Comparison of ENCODE assay signal across 32 cellular contexts in the genomic region with DNA sequence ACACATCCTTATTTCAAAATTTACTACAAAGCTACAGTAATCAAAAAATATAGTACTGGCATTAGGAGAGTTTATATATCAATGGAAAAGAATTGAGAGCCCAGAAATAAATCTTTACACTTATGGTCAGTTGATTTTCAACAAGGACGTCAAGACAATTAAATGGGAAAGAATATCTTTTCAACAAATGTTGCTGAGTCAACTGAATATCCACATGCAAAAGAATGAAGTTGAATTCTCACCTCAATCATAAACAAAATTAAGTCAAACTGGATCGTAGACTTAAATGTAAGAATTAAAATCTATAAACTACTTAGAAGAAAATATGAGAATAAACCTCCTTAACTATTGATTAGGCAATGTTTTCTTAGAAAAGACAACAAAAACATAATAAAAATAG.
DNase-seq lines count a peak whose midpoint lies in the region; ATAC-seq, FAIRE-seq and TF ChIP-seq lines count a peak whose summit lies in the region.
"Had no signal": no experiment of that assay in that cellular context is flagged by ENCODE, and none has a peak within 500 bp of the region (broad histone marks: within the 10 kb centered on the region; RNA-seq: fewer than 3 reads in every experiment).

No MANE protein-coding gene starts in this region.

- H3F3A ChIP-seq in MM.1S (ENCODE audit: insufficient read depth, low read length), result peaks cover 10% of the 10 kb centered on the region

- H2BK15ac ChIP-seq in IMR-90 (ENCODE audit: low read depth, low read length), result no peak overlapping the region

- TF ChIP-seq RAD21 in HepG2 (CRISPR knock-in tag; IDR thresholded peaks at IDR 0.05), result no peak
- no peak for TF ChIP-seq RAD21 in IMR-90 (IDR thresholded peaks at IDR 0.05; ENCODE audit: low read length)
- no peak for TF ChIP-seq RAD21 in K562 (CRISPR knock-in tag; conservative IDR thresholded peaks at IDR 0.05 in 1 of 2, IDR thresholded peaks at IDR 0.05 in 1 of 2)

- H2AFZ ChIP-seq in HepG2 (ENCODE audit: low read length) (no peak overlapping the region), IMR-90 (replicated peaks; ENCODE audit: low read length, poor library complexity) (no peak overlapping the region), K562 (ENCODE audit: low read depth, low read length) (no peak overlapping the region), MM.1S (ENCODE audit: low read length) (no peak overlapping the region)

- H3K9me1 ChIP-seq in IMR-90 (ENCODE audit: insufficient read depth, low read length) (no peaks in the 10 kb centered on the region; the same call in 1 of the 2 replicates), K562 (ENCODE audit: control insufficient read depth, insufficient read depth, low read length) (no peaks in the 10 kb centered on the region)

- H4K5ac ChIP-seq in IMR-90 (ENCODE audit: low read depth, low read length), result no peak overlapping the region

- H3K23ac ChIP-seq in IMR-90 (ENCODE audit: low read depth, low read length), result no peak overlapping the region

- no peak for TF ChIP-seq POLR2A in HepG2 (IDR thresholded peaks at IDR 0.05; ENCODE audit: insufficient read depth in 1 of 2, low read depth in 2 of 2, low read length in 2 of 2)
- no peak for TF ChIP-seq POLR2A in right lobe of liver (IDR thresholded peaks at IDR 0.05)
- no peak for TF ChIP-seq POLR2A in IMR-90 (IDR thresholded peaks at IDR 0.05; ENCODE audit: low read depth, low read length)
- no peak for TF ChIP-seq POLR2A in K562 (conservative IDR thresholded peaks at IDR 0.05)

- H4K20me1 ChIP-seq in HepG2 (ENCODE audit: insufficient read depth, low read length) (no peaks in the 10 kb centered on the region), IMR-90 (ENCODE audit: insufficient read depth, low read length) (no peaks in the 10 kb centered on the region), K562 (replicated peaks; ENCODE audit: control insufficient read depth, insufficient read depth, low read length) (no peaks in the 10 kb centered on the region), MM.1S (ENCODE audit: insufficient read depth, low read length) (no peaks in the 10 kb centered on the region)
- H4K20me1 ChIP-seq: BLaER1; BLaER1 treated with 17β-estradiol and CSF1 and Interleukin-3, amounts not matched to agents 10 nM and 100 nM had no signal

- 1% methylated on average over 2 of the region's 2 CpGs for WGBS in HepG2 (ENCODE audit: low lambda C conversion rate)
- 60% methylated on average over 2 of the region's 2 CpGs for WGBS in right lobe of liver (ENCODE audit: insufficient coverage, low coverage, low lambda C conversion rate, missing lambda C conversion rate)
- WGBS in IMR-90 (ENCODE audit: extremely low coverage in 2 of 2, insufficient read length in 1 of 2), 2 experiments, result no CpG with 5 or more reads among the region's 2 CpGs
- WGBS in K562 (ENCODE audit: insufficient coverage, low coverage, missing lambda C conversion rate), result 3% methylated on average over 2 of the region's 2 CpGs

- no peak overlapping the region for H3K14ac ChIP-seq in IMR-90 (replicated peaks; ENCODE audit: low read depth, low read length)

- no peaks in the 10 kb centered on the region for H3K9me2 ChIP-seq in MM.1S (replicated peaks; ENCODE audit: insufficient read depth, low read length)

- FAIRE-seq in HepG2 (lab: Jason Lieb, UNC), result no peak
- FAIRE-seq in K562 (lab: Jason Lieb, UNC), result no peak
- FAIRE-seq: A549, D721Med had no signal

- intact Hi-C loops in HepG2 (cut with micrococcal nuclease; ENCODE audit: unreplicated experiment), result no loop called here
- intact Hi-C loops in right lobe of liver (cut with DNase I), result no loop called here
- intact Hi-C loops in IMR-90 (cut with micrococcal nuclease), result no loop called here
- intact Hi-C loops in K562 (cut with micrococcal nuclease), result no loop called here

- H3K4me2 ChIP-seq in HepG2 (ENCODE audit: low read depth, low read length) (no peak overlapping the region), IMR-90 (ENCODE audit: low read depth, low read length) (no peak overlapping the region), K562 (ENCODE audit: insufficient read depth, low read length) (no peak overlapping the region), MM.1S (ENCODE audit: low read depth, low read length) (no peak overlapping the region)
- H3K4me2 ChIP-seq: A549; BLaER1; BLaER1 treated with 17β-estradiol and CSF1 and Interleukin-3, amounts not matched to agents 10 nM and 100 nM had no signal

- no peak overlapping the region for H4K8ac ChIP-seq in IMR-90 (ENCODE audit: low read depth in 2 of 2, low read length in 2 of 2)

- no peak overlapping the region for H3K56ac ChIP-seq in IMR-90 (ENCODE audit: extremely low read depth, insufficient read depth, low read length)

- no TSS peak for BruUV-seq in HepG2 (replicated peaks; lab: Mats Ljungman, UMichigan)
- no TSS peak for BruUV-seq in IMR-90 (replicated peaks; lab: Mats Ljungman, UMichigan)
- no TSS peak for BruUV-seq in K562 (replicated peaks; lab: Mats Ljungman, UMichigan)

- TF ChIP-seq CTCF in HepG2 (CRISPR knock-in tag; IDR thresholded peaks at IDR 0.05) (no peak), right lobe of liver (IDR thresholded peaks at IDR 0.05) (no peak), IMR-90 (conservative IDR thresholded peaks at IDR 0.05; ENCODE audit: low read depth, low read length) (no peak), K562 (IDR thresholded peaks at IDR 0.05 in 2 of 3, conservative IDR thresholded peaks at IDR 0.05 in 1 of 3; ENCODE audit: insufficient read depth in 2 of 3, low read depth in 1 of 3, low read length in 3 of 3) (no peak), MM.1S (IDR thresholded peaks at IDR 0.05; ENCODE audit: low read length) (no peak)

- ATAC-seq in HepG2, result no peak
- ATAC-seq in right lobe of liver, result no peak
- ATAC-seq in IMR-90 (ENCODE audit: low read depth), result no peak
- no peak for ATAC-seq in K562
- ATAC-seq: A549; CD8-positive, alpha-beta T cell had no signal

- no peak overlapping the region for H2BK5ac ChIP-seq in IMR-90 (ENCODE audit: low read depth, low read length, poor library complexity, severe bottlenecking)

- H3K9ac ChIP-seq in HepG2 (ENCODE audit: insufficient read depth, low read depth, low read length) (no peak overlapping the region), IMR-90 (ENCODE audit: low read depth, low read length) (no peak overlapping the region), K562 (ENCODE audit: insufficient read depth in 1 of 2, low read depth in 2 of 2, low read length in 2 of 2) (no peak overlapping the region), MM.1S (ENCODE audit: low read length) (no peak overlapping the region)
- H3K9ac ChIP-seq: BLaER1; BLaER1 treated with 17β-estradiol and CSF1 and Interleukin-3, amounts not matched to agents 10 nM and 100 nM had no signal

- H3K36me3 ChIP-seq in HepG2 (replicated peaks in 1 of 2; ENCODE audit: control insufficient read depth in 1 of 2, insufficient read depth in 2 of 2, low read length in 2 of 2) (no peaks in the 10 kb centered on the region), right lobe of liver (no peaks in the 10 kb centered on the region), IMR-90 (ENCODE audit: control insufficient read depth, insufficient read depth, low read length) (no peaks in the 10 kb centered on the region), K562 (ENCODE audit: control insufficient read depth, insufficient read depth, low read length) (no peaks in the 10 kb centered on the region), MM.1S (replicated peaks; ENCODE audit: insufficient read depth, low read length) (no peaks in the 10 kb centered on the region)
- H3K36me3 ChIP-seq: BE2C, BLaER1 had no signal

- H3K9me3 ChIP-seq in HepG2 (ENCODE audit: low read length), result peaks cover 19% of the 10 kb centered on the region
- no peaks in the 10 kb centered on the region for H3K9me3 ChIP-seq in right lobe of liver
- peaks cover 6% of the 10 kb centered on the region; the same call in 1 of the 2 replicates for H3K9me3 ChIP-seq in IMR-90 (ENCODE audit: control insufficient read depth, insufficient read depth, low read length)
- no peaks in the 10 kb centered on the region for H3K9me3 ChIP-seq in K562 (replicated peaks; ENCODE audit: control insufficient read depth, insufficient read depth, low read depth, low read length)
- no peaks in the 10 kb centered on the region for H3K9me3 ChIP-seq in MM.1S (replicated peaks; ENCODE audit: insufficient read depth, low read length)
- H3K9me3 ChIP-seq: A549, BE2C had no signal

- no peak overlapping the region for H2AK5ac ChIP-seq in IMR-90 (ENCODE audit: low read depth, low read length)

- H3K4ac ChIP-seq in IMR-90 (ENCODE audit: low read depth, low read length), result no peak overlapping the region

- POLR2A ChIA-PET in HepG2 (lab: Yijun Ruan, JAX), result no interaction called here
- POLR2A ChIA-PET in IMR-90 (lab: Charles Lee; ENCODE audit: unreplicated experiment), result no interaction called here
- POLR2A ChIA-PET in K562 (lab: Yijun Ruan, JAX), result no interaction called here

- no peaks in the 10 kb centered on the region for H3K79me2 ChIP-seq in HepG2 (ENCODE audit: insufficient read depth, low read length)
- no peaks in the 10 kb centered on the region for H3K79me2 ChIP-seq in K562 (ENCODE audit: control insufficient read depth, insufficient read depth, low read length)
- H3K79me2 ChIP-seq in MM.1S (ENCODE audit: low read length), result no peaks in the 10 kb centered on the region

- H2BK120ac ChIP-seq in IMR-90 (ENCODE audit: low read depth, low read length), result no peak overlapping the region

- H4K91ac ChIP-seq in IMR-90 (ENCODE audit: insufficient read depth, low read depth, low read length), result no peak overlapping the region

- TF ChIP-seq EP300 in HepG2 (IDR thresholded peaks at IDR 0.05; ENCODE audit: low read depth in 2 of 2, low read length in 2 of 2), result no peak
- TF ChIP-seq EP300 in HepG2 (CRISPR knock-in tag; IDR thresholded peaks at IDR 0.05; ENCODE audit: borderline replicate concordance), result no peak
- TF ChIP-seq EP300 in K562 (IDR thresholded peaks at IDR 0.05; ENCODE audit: low read length), result no peak

- no peak overlapping the region for H2AK9ac ChIP-seq in IMR-90 (replicated peaks; ENCODE audit: low read depth, low read length, poor library complexity)

- H3K18ac ChIP-seq in IMR-90 (ENCODE audit: low read depth, low read length), result no peak overlapping the region

- CTCF ChIA-PET in HepG2 (lab: Yijun Ruan, JAX; ENCODE audit: low intra/inter-chr PET ratio, low total read pairs) (no interaction called here), IMR-90 (lab: Yijun Ruan, JAX) (no interaction called here), K562 (lab: Yijun Ruan, JAX; ENCODE audit: low intra/inter-chr PET ratio) (no interaction called here)

- H2BK20ac ChIP-seq in IMR-90 (ENCODE audit: low read depth, low read length), result no peak overlapping the region

- H3K27me3 ChIP-seq in HepG2 (ENCODE audit: control insufficient read depth in 1 of 2, insufficient read depth in 2 of 2, low read length in 2 of 2) (no peaks in the 10 kb centered on the region), right lobe of liver (no peaks in the 10 kb centered on the region), IMR-90 (ENCODE audit: control insufficient read depth, insufficient read depth, low read length) (no peaks in the 10 kb centered on the region), K562 (ENCODE audit: control insufficient read depth in 2 of 2, insufficient read depth in 2 of 2, low read length in 2 of 2) (no peaks in the 10 kb centered on the region), MM.1S (replicated peaks; ENCODE audit: insufficient read depth, low read length) (no peaks in the 10 kb centered on the region)
- H3K27me3 ChIP-seq: BE2C; BLaER1; BLaER1 treated with 17β-estradiol and CSF1 and Interleukin-3, amounts not matched to agents 10 nM and 100 nM had no signal

- H3K4me3 ChIP-seq in HepG2 (replicated peaks in 1 of 3; ENCODE audit: insufficient read depth in 1 of 3, low read depth in 2 of 3, low read length in 3 of 3) (no peak overlapping the region), right lobe of liver (no peak overlapping the region), IMR-90 (ENCODE audit: insufficient read depth, low read depth, low read length) (no peak overlapping the region), K562 (no peak overlapping the region), MM.1S (ENCODE audit: low read length) (no peak overlapping the region)
- H3K4me3 ChIP-seq: A549; BLaER1; BLaER1 treated with 17β-estradiol and CSF1 and Interleukin-3, amounts not matched to agents 10 nM and 100 nM had no signal

- DNase-seq in HepG2 (ENCODE audit: low spot score) (no peak), right lobe of liver (no peak), IMR-90 (no peak), K562 (ENCODE audit: extremely low read depth in 1 of 4, low spot score in 3 of 4) (no peak), MM.1S (no peak), SW 1271 (lab: John Stamatoyannopoulos, UW) (no peak)
- DNase-seq: 8988T; ACHN; AML-193; BE2C; C1 segment of cervical spinal cord; Caco-2; Calu3; CD4-positive, alpha-beta memory T cell; CD4-positive, alpha-beta T cell; CD4-positive, CD25-positive, alpha-beta regulatory T cell; CD8-positive, alpha-beta memory T cell; CD8-positive, alpha-beta T cell; COR-L47; DMS 273 treated with DMSO at 0.1 percent for 48 hours; DMS153; DMS53; DMS79; DMS79 treated with DMSO at 0.1 percent for 48 hours; DND-41; EL had no signal

- in situ Hi-C loops in HepG2 (cut with HindIII; ENCODE audit: extremely low pct_ligation_motif_present, low pct_unique_long_range_greater_than_20kb), result no loop called here
- in situ Hi-C loops in IMR-90 (cut with MboI; ENCODE audit: low sequenced_read_pairs), result no loop called here
- in situ Hi-C loops in K562 (cut with MboI), result no loop called here

- H3K4me1 ChIP-seq in HepG2 (ENCODE audit: insufficient read depth, low read length) (no peaks in the 10 kb centered on the region), right lobe of liver (no peaks in the 10 kb centered on the region), IMR-90 (ENCODE audit: control insufficient read depth, insufficient read depth, low read length) (peaks cover 3% of the 10 kb centered on the region; the same call in 1 of the 2 replicates), K562 (replicated peaks in 1 of 2; ENCODE audit: control insufficient read depth in 2 of 2, insufficient read depth in 2 of 2, low read length in 2 of 2) (no peaks in the 10 kb centered on the region), MM.1S (ENCODE audit: low read length) (peaks cover 13% of the 10 kb centered on the region)
- H3K4me1 ChIP-seq: A549, BE2C, BLaER1, Caco-2 had no signal

- H3K79me1 ChIP-seq in IMR-90 (ENCODE audit: low read depth in 1 of 2, low read length in 2 of 2), result no peaks in the 10 kb centered on the region

- H3K27ac ChIP-seq in HepG2 (ENCODE audit: extremely low read length, insufficient read depth, low read length) (no peak overlapping the region), right lobe of liver (no peak overlapping the region), IMR-90 (ENCODE audit: insufficient read depth, low read length) (no peak overlapping the region), K562 (ENCODE audit: extremely low read depth, low read depth, low read length) (no peak overlapping the region), MM.1S (ENCODE audit: low read length) (no peak overlapping the region)
- H3K27ac ChIP-seq: 22Rv1, A549, BLaER1, C4-2B had no signal

- dilution Hi-C loops in IMR-90 (cut with HindIII; ENCODE audit: low sequenced_read_pairs, unreplicated experiment), result no loop called here
